In genomic region chr5:171646338-171647042, GRCh38 we compare ENCODE assay signal across 20 cellular contexts.
A peak's percentile ranks its signal among the peaks of the same experiment; 100 is the strongest.
DNase-seq lines count a peak whose midpoint lies in the region; ATAC-seq, FAIRE-seq and TF ChIP-seq lines count a peak whose summit lies in the region.
"Had no signal": no experiment of that assay in that cellular context is flagged by ENCODE, and none has a peak within 500 bp of the region (broad histone marks: within the 10 kb centered on the region; RNA-seq: fewer than 3 reads in every experiment).

No MANE protein-coding gene starts in this region.

- H3F3A ChIP-seq in neural progenitor cell (ENCODE audit: low read depth), result no peaks in the 10 kb centered on the region

- H3K9me3 Mint-ChIP-seq in astrocyte (ENCODE audit: unreplicated experiment) (peaks cover 9% of the 10 kb centered on the region), neural progenitor cell (no peaks in the 10 kb centered on the region)
- H3K9me3 Mint-ChIP-seq: CD8-positive, alpha-beta memory T cell had no signal

- H3K4me3 Mint-ChIP-seq in astrocyte (ENCODE audit: unreplicated experiment), result no peak overlapping the region
- peak overlapping the region; percentile 22 for H3K4me3 Mint-ChIP-seq in neural progenitor cell
- H3K4me3 Mint-ChIP-seq: CD8-positive, alpha-beta memory T cell had no signal

- 82 to 86% methylated on average over 13 of the region's 13 CpGs for WGBS in aorta, 2 donors
- WGBS in heart right ventricle, 2 donors, result 87 to 89% methylated on average over 13 of the region's 13 CpGs

- no peak for FAIRE-seq in astrocyte (lab: Jason Lieb, UNC)
- FAIRE-seq: GM19239 had no signal

- TF ChIP-seq CTCF in astrocyte (IDR thresholded peaks at IDR 0.05; ENCODE audit: insufficient read depth, low read depth, low read length) (no peak), neural progenitor cell (IDR thresholded peaks at IDR 0.05) (no peak), OCI-LY7 (conservative IDR thresholded peaks at IDR 0.05; ENCODE audit: low read length) (no peak), heart right ventricle (IDR thresholded peaks at IDR 0.05) (no peak)

- CTCF ChIA-PET in OCI-LY7 (lab: Charles Lee; ENCODE audit: unreplicated experiment), result no interaction called here

- ATAC-seq in aorta (ENCODE audit: low FRiP score) (no peak), heart right ventricle (no peak)
- ATAC-seq: T-helper 17 cell had no signal

- peaks cover 51% of the 10 kb centered on the region for H3K4me1 Mint-ChIP-seq in astrocyte (ENCODE audit: low read depth, unreplicated experiment)
- peaks cover 47% of the 10 kb centered on the region for H3K4me1 Mint-ChIP-seq in neural progenitor cell
- H3K4me1 Mint-ChIP-seq: CD8-positive, alpha-beta memory T cell had no signal

- H3K27me3 ChIP-seq in astrocyte (ENCODE audit: insufficient read depth, low read length) (no peaks in the 10 kb centered on the region), neural progenitor cell (no peaks in the 10 kb centered on the region), aorta (ENCODE audit: control insufficient read depth in 1 of 2, insufficient read depth in 2 of 2, low read length in 1 of 2) (no peaks in the 10 kb centered on the region), heart right ventricle (no peaks in the 10 kb centered on the region)

- H3K4me1 ChIP-seq in astrocyte (ENCODE audit: insufficient read depth, low read length) (peaks cover 19% of the 10 kb centered on the region), neural progenitor cell (peaks cover 26% of the 10 kb centered on the region), OCI-LY7 (ENCODE audit: insufficient read depth, low read length, poor library complexity, severe bottlenecking) (no peaks in the 10 kb centered on the region), aorta (ENCODE audit: control insufficient read depth in 1 of 2, insufficient read depth in 2 of 2, low read length in 2 of 2) (no peaks in the 10 kb centered on the region), heart right ventricle (peaks cover 0 to 7% (median 0%) of the 10 kb centered on the region in 9 donors)

- no peak overlapping the region for H3K27ac ChIP-seq in astrocyte (ENCODE audit: low read depth, low read length)
- H3K27ac ChIP-seq in neural progenitor cell, result no peak overlapping the region
- H3K27ac ChIP-seq in OCI-LY7 (ENCODE audit: low read depth, low read length, poor library complexity, severe bottlenecking), result no peak overlapping the region
- H3K27ac ChIP-seq in aorta (ENCODE audit: low read depth in 1 of 2, low read length in 2 of 2), result no peak overlapping the region
- H3K27ac ChIP-seq in heart right ventricle, result peak overlapping the region in 3 of 10 donors; percentile 47 to 77 (median 66)
- H3K27ac ChIP-seq: 22Rv1, C4-2B, KMS-11, SK-N-MC had no signal

- no peaks in the 10 kb centered on the region for H4K20me1 ChIP-seq in astrocyte (ENCODE audit: insufficient read depth, low read length)
- no peaks in the 10 kb centered on the region for H4K20me1 ChIP-seq in neural progenitor cell (ENCODE audit: low read depth)
- H4K20me1 ChIP-seq in OCI-LY7 (ENCODE audit: insufficient read depth, low read length), result no peaks in the 10 kb centered on the region

- intact Hi-C loops in OCI-LY7 (cut with micrococcal nuclease; ENCODE audit: unreplicated experiment) (no loop called here), aorta (cut with DNase I) (no loop called here), heart right ventricle (cut with DNase I) (no loop called here)

- H3K36me3 Mint-ChIP-seq in astrocyte (ENCODE audit: low read depth, unreplicated experiment), result no peaks in the 10 kb centered on the region
- H3K36me3 Mint-ChIP-seq in neural progenitor cell, result no peaks in the 10 kb centered on the region
- H3K36me3 Mint-ChIP-seq: CD8-positive, alpha-beta memory T cell had no signal

- H3K36me3 ChIP-seq in astrocyte (ENCODE audit: insufficient read depth, low read length) (no peaks in the 10 kb centered on the region), neural progenitor cell (no peaks in the 10 kb centered on the region), OCI-LY7 (ENCODE audit: insufficient read depth, low read length) (no peaks in the 10 kb centered on the region), aorta (ENCODE audit: control insufficient read depth in 1 of 2, insufficient read depth in 2 of 2, low read length in 1 of 2) (no peaks in the 10 kb centered on the region), heart right ventricle (no peaks in the 10 kb centered on the region)

- H3K4me3 ChIP-seq in astrocyte (ENCODE audit: insufficient read depth, low read depth, low read length), result no peak overlapping the region
- no peak overlapping the region for H3K4me3 ChIP-seq in neural progenitor cell
- H3K4me3 ChIP-seq in OCI-LY7 (ENCODE audit: low read depth, low read length, poor library complexity, severe bottlenecking), result no peak overlapping the region
- H3K4me3 ChIP-seq in aorta (ENCODE audit: low read length in 2 of 2), result no peak overlapping the region
- no peak overlapping the region for H3K4me3 ChIP-seq in heart right ventricle
- H3K4me3 ChIP-seq: SK-N-MC had no signal

- H2AFZ ChIP-seq in astrocyte (ENCODE audit: low read depth, low read length) (no peak overlapping the region), neural progenitor cell (replicated peaks) (no peak overlapping the region), OCI-LY7 (ENCODE audit: low read length) (no peak overlapping the region)

- H3K9me3 ChIP-seq in astrocyte (ENCODE audit: insufficient read depth, low read depth, low read length) (no peaks in the 10 kb centered on the region), neural progenitor cell (ENCODE audit: low read depth) (no peaks in the 10 kb centered on the region), OCI-LY7 (ENCODE audit: low read length) (no peaks in the 10 kb centered on the region), aorta (ENCODE audit: control insufficient read depth, low read length) (no peaks in the 10 kb centered on the region), heart right ventricle (no peaks in the 10 kb centered on the region)

- peak overlapping the region; percentile 72 for H3K4me2 ChIP-seq in astrocyte (ENCODE audit: low read length)
- no peak overlapping the region for H3K4me2 ChIP-seq in neural progenitor cell
- no peak overlapping the region for H3K4me2 ChIP-seq in OCI-LY7 (ENCODE audit: low read length)
- H3K4me2 ChIP-seq: KMS-11 had no signal

- peaks cover 13% of the 10 kb centered on the region for H3K27me3 Mint-ChIP-seq in astrocyte (ENCODE audit: low read depth, unreplicated experiment)
- H3K27me3 Mint-ChIP-seq in neural progenitor cell (ENCODE audit: insufficient read depth, low read depth), result peaks cover 17% of the 10 kb centered on the region

- H3K79me2 ChIP-seq in astrocyte (ENCODE audit: insufficient read depth, low read length), result no peaks in the 10 kb centered on the region
- no peaks in the 10 kb centered on the region for H3K79me2 ChIP-seq in neural progenitor cell (ENCODE audit: low read depth)
- no peaks in the 10 kb centered on the region for H3K79me2 ChIP-seq in OCI-LY7 (ENCODE audit: insufficient read depth, low read depth, low read length)

- no peaks in the 10 kb centered on the region; the same call in 1 of the 2 replicates for H3K9me2 ChIP-seq in OCI-LY7 (ENCODE audit: insufficient read depth, low read length)

- DNase-seq in DMS 273 (lab: John Stamatoyannopoulos, UW; ENCODE audit: unreplicated experiment), result peak; percentile 73
- no peak for DNase-seq in DMS 273 treated with DMSO at 0.1 percent for 48 hours (lab: John Stamatoyannopoulos, UW)
- DNase-seq in NCI-H1694 treated with DMSO at 0.1 percent for 48 hours (lab: John Stamatoyannopoulos, UW), result peak; percentile 33
- DNase-seq in astrocyte (ENCODE audit: low read depth), result no peak
- peak; percentile 39 for DNase-seq in neural progenitor cell (ENCODE audit: low spot score)
- DNase-seq in OCI-LY7 (ENCODE audit: low spot score), result no peak
- no peak for DNase-seq in aorta
- no peak for DNase-seq in heart right ventricle
- DNase-seq: CD8-positive, alpha-beta memory T cell; GF-D8; GOT3; NCI-H1105 treated with DMSO at 0.1 percent for 48 hours; NCI-H1930; NCI-H510A treated with DMSO at 0.1 percent for 48 hours; T-helper 17 cell had no signal

- no TSS peak for BruUV-seq in OCI-LY7 (replicated peaks; lab: Mats Ljungman, UMichigan)

- POLR2A ChIA-PET in OCI-LY7 (lab: Charles Lee), result interaction anchor here (0.6 kb wide), 1 partner anchor 82 kb away, joined by 3 read pairs; no protein-coding TSS in a partner anchor

- H3K27ac Mint-ChIP-seq in astrocyte (ENCODE audit: unreplicated experiment) (no peak overlapping the region), neural progenitor cell (peak overlapping the region; percentile 29)
- H3K27ac Mint-ChIP-seq: CD8-positive, alpha-beta memory T cell; T-helper 17 cell had no signal

- no peak overlapping the region for H3K9ac ChIP-seq in astrocyte (ENCODE audit: low read length)
- H3K9ac ChIP-seq in neural progenitor cell, result no peak overlapping the region
- H3K9ac ChIP-seq: KMS-11 had no signal

Comparison
In these comparisons a context has a peak if more than half of its experiments do, and no peak if none do; other contexts are left out.
1. DNase-seq: peak in DMS 273 (single experiment), NCI-H1694 treated with DMSO at 0.1 percent for 48 hours (single experiment) and neural progenitor cell (single experiment); none in DMS 273 treated with DMSO at 0.1 percent for 48 hours (single experiment), astrocyte (single experiment), OCI-LY7 (single experiment), aorta (0 of 2) and heart right ventricle (0 of 2).